Comparison of ENCODE assay signal across 22 cellular contexts in the genomic region with DNA sequence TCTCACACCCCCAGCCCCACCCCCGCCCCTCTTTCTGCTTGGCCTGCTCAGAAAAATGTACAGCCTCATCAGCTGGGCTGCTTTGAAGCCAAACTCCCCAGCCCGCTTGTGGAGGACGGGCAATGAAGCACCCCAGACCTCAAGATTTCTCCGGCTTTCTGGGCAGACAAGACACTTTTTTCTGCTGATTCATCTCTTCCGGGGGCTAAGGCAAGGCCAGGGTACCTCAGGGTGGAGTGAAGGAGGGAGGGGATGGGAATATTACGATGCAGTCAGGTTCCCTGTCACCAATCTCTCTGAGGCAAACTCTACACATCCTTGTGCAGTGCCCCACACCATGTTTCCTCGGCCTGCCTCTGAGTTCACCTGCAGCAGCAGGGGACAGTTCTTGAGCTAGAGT.
DNase-seq lines count a peak whose midpoint lies in the region; ATAC-seq, FAIRE-seq and TF ChIP-seq lines count a peak whose summit lies in the region.
"Had no signal": no experiment of that assay in that cellular context is flagged by ENCODE, and none has a peak within 500 bp of the region (broad histone marks: within the 10 kb centered on the region; RNA-seq: fewer than 3 reads in every experiment).

No MANE protein-coding gene starts in this region.

- no peak overlapping the region for H3K56ac ChIP-seq in IMR-90 (ENCODE audit: extremely low read depth, insufficient read depth, low read length)

- FAIRE-seq in A549 (lab: Jason Lieb, UNC) = no peak
- FAIRE-seq: A204.1, G401.6, GM12892, GM19239, H1 had no signal

- intact Hi-C loops in IMR-90 (cut with micrococcal nuclease) = no loop called here
- intact Hi-C loops in posterior vena cava (cut with DNase I) = no loop called here

- H3K9me1 ChIP-seq in IMR-90 (ENCODE audit: insufficient read depth, low read length) = no peaks in the 10 kb centered on the region

- H4K20me1 ChIP-seq in IMR-90 (ENCODE audit: insufficient read depth, low read length) = no peaks in the 10 kb centered on the region
- H4K20me1 ChIP-seq: BLaER1 treated with 17β-estradiol and CSF1 and Interleukin-3, amounts not matched to agents 10 nM and 100 nM had no signal

- H3K4me1 ChIP-seq in A549 = no peaks in the 10 kb centered on the region
- no peaks in the 10 kb centered on the region for H3K4me1 ChIP-seq in IMR-90 (ENCODE audit: control insufficient read depth, insufficient read depth, low read length)
- H3K4me1 ChIP-seq: BE2C, Caco-2 had no signal

- H2AK5ac ChIP-seq in IMR-90 (ENCODE audit: low read depth, low read length) = no peak overlapping the region

- POLR2A ChIA-PET in A549 (lab: Yijun Ruan, JAX) (no interaction called here), IMR-90 (lab: Charles Lee; ENCODE audit: unreplicated experiment) (no interaction called here)

- no peak overlapping the region for H2BK5ac ChIP-seq in IMR-90 (ENCODE audit: low read depth, low read length, poor library complexity, severe bottlenecking)

- TF ChIP-seq CTCF in A549 (IDR thresholded peaks at IDR 0.05) (no peak), IMR-90 (conservative IDR thresholded peaks at IDR 0.05; ENCODE audit: low read depth, low read length) (no peak)

- H2BK15ac ChIP-seq in IMR-90 (ENCODE audit: low read depth, low read length) = no peak overlapping the region

- TF ChIP-seq RAD21 in A549 (conservative IDR thresholded peaks at IDR 0.05 in 1 of 2, IDR thresholded peaks at IDR 0.05 in 1 of 2) (no peak), IMR-90 (IDR thresholded peaks at IDR 0.05; ENCODE audit: low read length) (no peak)

- in situ Hi-C loops in IMR-90 (cut with MboI; ENCODE audit: low sequenced_read_pairs) = no loop called here

- H3K4me3 ChIP-seq in A549 (no peak overlapping the region), IMR-90 (ENCODE audit: insufficient read depth, low read depth, low read length) (no peak overlapping the region)
- H3K4me3 ChIP-seq: BLaER1 treated with 17β-estradiol and CSF1 and Interleukin-3, amounts not matched to agents 10 nM and 100 nM; GM23248 had no signal

- no peak overlapping the region for H3K9ac ChIP-seq in IMR-90 (ENCODE audit: low read depth, low read length)
- H3K9ac ChIP-seq: BLaER1 treated with 17β-estradiol and CSF1 and Interleukin-3, amounts not matched to agents 10 nM and 100 nM; GM23248 had no signal

- no peak for TF ChIP-seq EP300 in A549 (IDR thresholded peaks at IDR 0.05)

- no peak overlapping the region for H3K14ac ChIP-seq in IMR-90 (replicated peaks; ENCODE audit: low read depth, low read length)

- no peak overlapping the region for H4K5ac ChIP-seq in IMR-90 (ENCODE audit: low read depth, low read length)

- H2BK120ac ChIP-seq in IMR-90 (ENCODE audit: low read depth, low read length) = no peak overlapping the region

- no TSS peak for BruUV-seq in IMR-90 (replicated peaks; lab: Mats Ljungman, UMichigan)

- dilution Hi-C loops in IMR-90 (cut with HindIII; ENCODE audit: low sequenced_read_pairs, unreplicated experiment) = no loop called here

- no peaks in the 10 kb centered on the region for H3K9me3 ChIP-seq in A549
- H3K9me3 ChIP-seq in IMR-90 (ENCODE audit: control insufficient read depth, insufficient read depth, low read length) = peaks cover 1% of the 10 kb centered on the region; the same call in 1 of the 2 replicates
- H3K9me3 ChIP-seq: BE2C, Caco-2 had no signal

- no peak overlapping the region for H3K23ac ChIP-seq in IMR-90 (ENCODE audit: low read depth, low read length)

- no peak overlapping the region for H2AK9ac ChIP-seq in IMR-90 (replicated peaks; ENCODE audit: low read depth, low read length, poor library complexity)

- CTCF ChIA-PET in A549 (lab: Yijun Ruan, JAX) = interaction anchor here (1.1 kb wide), 1 partner anchor 31 kb away, joined by 4 read pairs; no protein-coding TSS in a partner anchor
- CTCF ChIA-PET in IMR-90 (lab: Yijun Ruan, JAX) = no interaction called here

- TF ChIP-seq POLR2A in A549 (IDR thresholded peaks at IDR 0.05; ENCODE audit: low read length) (no peak), IMR-90 (IDR thresholded peaks at IDR 0.05; ENCODE audit: low read depth, low read length) (no peak)

- no peak overlapping the region for H3K4ac ChIP-seq in IMR-90 (ENCODE audit: low read depth, low read length)

- peak overlapping the region; percentile 14 for H2AFZ ChIP-seq in IMR-90 (replicated peaks; ENCODE audit: low read length, poor library complexity)
- H2AFZ ChIP-seq: GM23248 had no signal

- H3K27me3 ChIP-seq in IMR-90 (ENCODE audit: control insufficient read depth, insufficient read depth, low read length) = peaks cover 18% of the 10 kb centered on the region
- H3K27me3 ChIP-seq: BE2C had no signal

- no peak overlapping the region for H4K91ac ChIP-seq in IMR-90 (ENCODE audit: insufficient read depth, low read depth, low read length)

- no peak for DNase-seq in A549 (ENCODE audit: low read depth in 1 of 2, low spot score in 1 of 2)
- DNase-seq in IMR-90 = no peak
- DNase-seq in glomerular visceral epithelial cell (ENCODE audit: extremely low spot score) = peak; percentile 17
- DNase-seq in kidney glomerular epithelial cell (lab: John Stamatoyannopoulos, UW) = no peak
- DNase-seq in posterior vena cava (ENCODE audit: low spot score) = no peak
- DNase-seq: ACHN; AML-193; BE2C; Caco-2; CD8-positive, alpha-beta T cell; DMS153; DND-41; GM23248; H7; HCEC 1CT had no signal

- H2BK20ac ChIP-seq in IMR-90 (ENCODE audit: low read depth, low read length) = no peak overlapping the region

- 57% methylated on average over 4 of the region's 7 CpGs for WGBS in A549 (ENCODE audit: missing lambda C conversion rate)
- 0% methylated on average over 1 of the region's 7 CpGs; no CpG with 5 or more reads in 1 of the 2 experiments for WGBS in IMR-90 (ENCODE audit: extremely low coverage in 2 of 2, insufficient read length in 1 of 2), 2 experiments

- no peaks in the 10 kb centered on the region for H3K36me3 ChIP-seq in IMR-90 (ENCODE audit: control insufficient read depth, insufficient read depth, low read length)
- H3K36me3 ChIP-seq: BE2C; BLaER1 treated with 17β-estradiol and CSF1 and Interleukin-3, amounts not matched to agents 10 nM and 100 nM had no signal

- ATAC-seq in A549 (no peak), IMR-90 (ENCODE audit: low read depth) (no peak), GM18873 (IDR thresholded peaks at IDR 0.05; ENCODE audit: low FRiP score, unreplicated experiment) (no peak)
- ATAC-seq: CD8-positive, alpha-beta T cell had no signal

- no peak overlapping the region for H3K18ac ChIP-seq in IMR-90 (ENCODE audit: low read depth, low read length)

- no peaks in the 10 kb centered on the region for H3K79me1 ChIP-seq in IMR-90 (ENCODE audit: low read depth in 1 of 2, low read length in 2 of 2)

- no peak overlapping the region for H3K27ac ChIP-seq in A549
- H3K27ac ChIP-seq in IMR-90 (ENCODE audit: insufficient read depth, low read length) = no peak overlapping the region
- H3K27ac ChIP-seq: BLaER1 treated with 17β-estradiol and CSF1 and Interleukin-3, amounts not matched to agents 10 nM and 100 nM; GM23248 had no signal

- no peak overlapping the region for H4K8ac ChIP-seq in IMR-90 (ENCODE audit: low read depth in 2 of 2, low read length in 2 of 2)

- H3K4me2 ChIP-seq in A549 = no peak overlapping the region
- H3K4me2 ChIP-seq in IMR-90 (ENCODE audit: low read depth, low read length) = no peak overlapping the region
- H3K4me2 ChIP-seq: BLaER1 treated with 17β-estradiol and CSF1 and Interleukin-3, amounts not matched to agents 10 nM and 100 nM had no signal

TF ChIP-seq in A549, 52 proteins besides CTCF, POLR2A, EP300 and RAD21:
- TF ChIP-seq, protein P1, sequence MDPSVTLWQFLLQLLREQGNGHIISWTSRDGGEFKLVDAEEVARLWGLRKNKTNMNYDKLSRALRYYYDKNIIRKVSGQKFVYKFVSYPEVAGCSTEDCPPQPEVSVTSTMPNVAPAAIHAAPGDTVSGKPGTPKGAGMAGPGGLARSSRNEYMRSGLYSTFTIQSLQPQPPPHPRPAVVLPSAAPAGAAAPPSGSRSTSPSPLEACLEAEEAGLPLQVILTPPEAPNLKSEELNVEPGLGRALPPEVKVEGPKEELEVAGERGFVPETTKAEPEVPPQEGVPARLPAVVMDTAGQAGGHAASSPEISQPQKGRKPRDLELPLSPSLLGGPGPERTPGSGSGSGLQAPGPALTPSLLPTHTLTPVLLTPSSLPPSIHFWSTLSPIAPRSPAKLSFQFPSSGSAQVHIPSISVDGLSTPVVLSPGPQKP (IDR thresholded peaks at IDR 0.05; ENCODE audit: low read depth, low read length) = no peak
- TF ChIP-seq PHF8 (IDR thresholded peaks at IDR 0.05; ENCODE audit: borderline replicate concordance, low read depth) = no peak
- TF ChIP-seq KDM1A (IDR thresholded peaks at IDR 0.05; ENCODE audit: low read depth) = no peak
- no peak for TF ChIP-seq RARB (CRISPR knock-in tag; IDR thresholded peaks at IDR 0.05)
- peak; percentile 26 for TF ChIP-seq MAFK (IDR thresholded peaks at IDR 0.05; ENCODE audit: partially characterized antibody)
- TF ChIP-seq MAZ (IDR thresholded peaks at IDR 0.05; ENCODE audit: borderline replicate concordance, low read depth, low read length) = no peak
- TF ChIP-seq MYC (IDR thresholded peaks at IDR 0.05; ENCODE audit: borderline replicate concordance, low read length) = no peak
- TF ChIP-seq FOSL2 (IDR thresholded peaks at IDR 0.05) = no peak
- TF ChIP-seq FOSL2 (CRISPR knock-in tag; IDR thresholded peaks at IDR 0.05) = no peak

TF ChIP-seq in IMR-90, 13 proteins besides CTCF, POLR2A, EP300 and RAD21 (continues in another document):
- TF ChIP-seq RCOR1 (IDR thresholded peaks at IDR 0.05; ENCODE audit: insufficient replicate concordance, low read length) = no peak
- no peak for TF ChIP-seq MXI1 (IDR thresholded peaks at IDR 0.05; ENCODE audit: borderline replicate concordance, low read depth, low read length)
- no peak for TF ChIP-seq MAZ (IDR thresholded peaks at IDR 0.05; ENCODE audit: borderline replicate concordance, low read depth, low read length)
- TF ChIP-seq CEBPB (IDR thresholded peaks at IDR 0.05; ENCODE audit: low read depth, low read length) = no peak
- no peak for TF ChIP-seq RFX5 (IDR thresholded peaks at IDR 0.05; ENCODE audit: low read depth, low read length)
- no peak for TF ChIP-seq NFE2L2 (IDR thresholded peaks at IDR 0.05; ENCODE audit: low read depth, low read length)
- TF ChIP-seq, protein P2, sequence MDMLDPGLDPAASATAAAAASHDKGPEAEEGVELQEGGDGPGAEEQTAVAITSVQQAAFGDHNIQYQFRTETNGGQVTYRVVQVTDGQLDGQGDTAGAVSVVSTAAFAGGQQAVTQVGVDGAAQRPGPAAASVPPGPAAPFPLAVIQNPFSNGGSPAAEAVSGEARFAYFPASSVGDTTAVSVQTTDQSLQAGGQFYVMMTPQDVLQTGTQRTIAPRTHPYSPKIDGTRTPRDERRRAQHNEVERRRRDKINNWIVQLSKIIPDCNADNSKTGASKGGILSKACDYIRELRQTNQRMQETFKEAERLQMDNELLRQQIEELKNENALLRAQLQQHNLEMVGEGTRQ (IDR thresholded peaks at IDR 0.05; ENCODE audit: low read depth, low read length) = no peak
- TF ChIP-seq MAFK (IDR thresholded peaks at IDR 0.05; ENCODE audit: low read depth, low read length) = no peak
- TF ChIP-seq CHD1 (IDR thresholded peaks at IDR 0.05; ENCODE audit: low read depth, low read length) = no peak
- TF ChIP-seq BHLHE40 (IDR thresholded peaks at IDR 0.05; ENCODE audit: low read depth, low read length) = no peak
- no peak for TF ChIP-seq SMC3 (IDR thresholded peaks at IDR 0.05; ENCODE audit: low read depth, low read length)
- no peak for TF ChIP-seq FOS (IDR thresholded peaks at IDR 0.05; ENCODE audit: low read depth, low read length)
